In the genomic region with DNA sequence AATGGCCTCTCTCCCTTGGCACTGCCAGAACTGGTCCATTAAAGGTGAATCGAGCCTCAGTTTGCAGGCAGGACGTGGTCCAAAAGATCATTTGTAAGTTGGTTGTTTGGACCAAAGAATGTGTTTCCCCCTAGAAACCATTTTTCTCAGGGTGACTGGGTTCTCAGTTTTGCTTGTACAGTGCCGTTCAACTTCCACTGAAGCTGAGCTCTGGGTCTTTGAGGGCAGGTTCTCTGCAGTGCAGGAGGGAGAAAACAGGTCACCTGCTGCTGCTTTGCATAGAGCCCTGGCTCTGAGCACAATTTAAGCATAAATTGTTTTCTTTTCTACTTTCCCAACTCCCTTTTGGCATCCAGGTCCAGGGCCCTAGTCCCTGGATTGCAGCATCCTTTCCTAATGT, we compare ENCODE assay signal across 10 cellular contexts. TPM values are rescaled to one million over a fixed set of nuclear protein-coding genes. Genes with fewer than 3 reads are reported as not detected.
DNase-seq lines count a peak whose midpoint lies in the region; ATAC-seq and TF ChIP-seq lines count a peak whose summit lies in the region.
"Had no signal": no experiment of that assay in that cellular context is flagged by ENCODE, and none has a peak within 500 bp of the region (broad histone marks: within the 10 kb centered on the region; RNA-seq: fewer than 3 reads in every experiment).

No MANE protein-coding gene starts in this region.

- H3K36me3 Mint-ChIP-seq in activated T-cell treated with anti-CD3 and anti-CD28 coated beads, Interleukin-2, amount 50 U/mL, for 72 hours (ENCODE audit: insufficient read depth in 2 of 2), result peaks cover 2 to 15% of the 10 kb centered on the region in 2 donors
- H3K36me3 Mint-ChIP-seq in naive thymus-derived CD8-positive, alpha-beta T cell, result no peaks in the 10 kb centered on the region

- TF ChIP-seq CTCF in DND-41 (IDR thresholded peaks at IDR 0.05; ENCODE audit: borderline replicate concordance, extremely low read depth, low read length, poor library complexity, severe bottlenecking), result no peak

- no peaks in the 10 kb centered on the region for H3K9me3 Mint-ChIP-seq in activated T-cell treated with anti-CD3 and anti-CD28 coated beads, Interleukin-2, amount 50 U/mL, for 72 hours
- no peaks in the 10 kb centered on the region for H3K9me3 Mint-ChIP-seq in naive thymus-derived CD8-positive, alpha-beta T cell

- H3K79me2 ChIP-seq in DND-41 (ENCODE audit: insufficient read depth, low read length), result no peaks in the 10 kb centered on the region

- H3K9ac ChIP-seq in DND-41 (ENCODE audit: low read depth, low read length), result peak overlapping the region; percentile 16

- H3K36me3 ChIP-seq in DND-41 (ENCODE audit: insufficient read depth, low read length), result no peaks in the 10 kb centered on the region

- H3K4me3 ChIP-seq in DND-41 (ENCODE audit: low read depth in 1 of 2, low read length in 2 of 2), result no peak overlapping the region

- H3K27ac Mint-ChIP-seq in activated T-cell treated with anti-CD3 and anti-CD28 coated beads, Interleukin-2, amount 50 U/mL, for 72 hours, result peak overlapping the region; percentile 99
- H3K27ac Mint-ChIP-seq in naive thymus-derived CD8-positive, alpha-beta T cell, result peak overlapping the region; percentile 88 to 99 (median 98)
- H3K27ac Mint-ChIP-seq: progenitor cell of endocrine pancreas had no signal

- peak overlapping the region; percentile 25 for H3K4me2 ChIP-seq in DND-41 (ENCODE audit: insufficient read depth, low read length)

- POLR2A ChIA-PET in naive thymus-derived CD8-positive, alpha-beta T cell (lab: Charles Lee), result interaction anchor here (1.3 to 5.8 kb wide), 4 partner anchors 9 to 53 kb away, joined by 5 to 53 read pairs (median 26); a partner anchor contains a TSS

- H3K4me3 Mint-ChIP-seq in activated T-cell treated with anti-CD3 and anti-CD28 coated beads, Interleukin-2, amount 50 U/mL, for 72 hours, result peak overlapping the region; percentile 88 to 91
- H3K4me3 Mint-ChIP-seq in naive thymus-derived CD8-positive, alpha-beta T cell, result peak overlapping the region; percentile 16 to 89 (median 83)

- H3K4me1 ChIP-seq in DND-41 (ENCODE audit: insufficient read depth, low read length), result peaks cover 32% of the 10 kb centered on the region

- no peaks in the 10 kb centered on the region for H3K27me3 Mint-ChIP-seq in activated T-cell treated with anti-CD3 and anti-CD28 coated beads, Interleukin-2, amount 50 U/mL, for 72 hours (ENCODE audit: low read depth)
- no peaks in the 10 kb centered on the region for H3K27me3 Mint-ChIP-seq in naive thymus-derived CD8-positive, alpha-beta T cell
- H3K27me3 Mint-ChIP-seq: progenitor cell of endocrine pancreas had no signal

- TF ChIP-seq POLR2A in erythroblast (IDR thresholded peaks at IDR 0.05; ENCODE audit: low read length), result no peak

- peak overlapping the region; percentile 62 for H3K27ac ChIP-seq in DND-41 (ENCODE audit: low read length)

- 0 out of 2 replicates have a peak overlapping the region, but pooled peaks have one; percentile 21 for H2AFZ ChIP-seq in DND-41 (ENCODE audit: low read depth, low read length)

- peak; percentile 36 for ATAC-seq in DND-41 (ENCODE audit: insufficient read depth, low read depth)
- ATAC-seq in GM21619 (IDR thresholded peaks at IDR 0.05; ENCODE audit: unreplicated experiment), result peak; percentile 15
- peak; percentile 63 to 76 for ATAC-seq in activated T-cell treated with anti-CD3 and anti-CD28 coated beads, Interleukin-2, amount 50 U/mL, for 72 hours (replicated peaks in 1 of 2)
- ATAC-seq in naive thymus-derived CD8-positive, alpha-beta T cell, result peak in 1 of 2 donors; percentile 25
- ATAC-seq in HG02981 (IDR thresholded peaks at IDR 0.05; ENCODE audit: unreplicated experiment), result no peak

- no peaks in the 10 kb centered on the region for H4K20me1 ChIP-seq in DND-41 (ENCODE audit: insufficient read depth, low read length)

- DNase-seq in DND-41, result peak; percentile 31
- DNase-seq in activated T-cell treated with anti-CD3 and anti-CD28 coated beads, Interleukin-2, amount 50 U/mL, for 72 hours, result peak; percentile 61 to 72
- DNase-seq in naive thymus-derived CD8-positive, alpha-beta T cell, result no peak
- DNase-seq in NCI-H345 treated with DMSO at 0.1 percent for 48 hours (lab: John Stamatoyannopoulos, UW; ENCODE audit: unreplicated experiment), result no peak
- DNase-seq in erythroblast (lab: John Stamatoyannopoulos, UW), result no peak
- DNase-seq in SKM-1 treated with dmso at 0.1 percent for 144 hours (lab: John Stamatoyannopoulos, UW; ENCODE audit: unreplicated experiment), result no peak
- DNase-seq: NCI-H345 had no signal

- H3K4me1 Mint-ChIP-seq in activated T-cell treated with anti-CD3 and anti-CD28 coated beads, Interleukin-2, amount 50 U/mL, for 72 hours (ENCODE audit: low read depth), result peaks cover 63% of the 10 kb centered on the region
- H3K4me1 Mint-ChIP-seq in naive thymus-derived CD8-positive, alpha-beta T cell, result peaks cover 19 to 64% (median 37%) of the 10 kb centered on the region in 4 donors

- H3K9me3 ChIP-seq in DND-41 (ENCODE audit: insufficient read depth, low read length, severe bottlenecking), result no peaks in the 10 kb centered on the region

- H3K27me3 ChIP-seq in DND-41 (ENCODE audit: insufficient read depth, low read length, poor library complexity), result no peaks in the 10 kb centered on the region

RNA-seq across cellular contexts. Expression of a gene that starts 8.9 kb away (rescaled TPM):
- 100 to 1,000 TPM; 185 to 224 TPM for total RNA-seq in activated T-cell treated with anti-CD3 and anti-CD28 coated beads, Interleukin-2, amount 50 U/mL, for 72 hours
- total RNA-seq in naive thymus-derived CD8-positive, alpha-beta T cell, result 10 to 100 TPM; 72.4 to 72.7 TPM
- 100 to 1,000 TPM in 1 of 3 donors, 10 to 100 TPM in 2; 89.0 to 125 (median 94.6) TPM for polyA plus RNA-seq in naive thymus-derived CD8-positive, alpha-beta T cell

RNA-seq across cellular contexts. Expression of a gene that starts 52.0 kb away (rescaled TPM):
- total RNA-seq in activated T-cell treated with anti-CD3 and anti-CD28 coated beads, Interleukin-2, amount 50 U/mL, for 72 hours, result 1 to 10 TPM; 5.9 to 8.7 TPM
- total RNA-seq in naive thymus-derived CD8-positive, alpha-beta T cell, result 1 to 10 TPM; 6.4 to 6.9 TPM
- 1 to 10 TPM in 2 of 3 donors, under 1 TPM in 1; 0.61 to 2.6 (median 1.5) TPM for polyA plus RNA-seq in naive thymus-derived CD8-positive, alpha-beta T cell

RNA-seq across cellular contexts. Expression of a gene that starts 52.4 kb away (rescaled TPM):
- total RNA-seq in activated T-cell treated with anti-CD3 and anti-CD28 coated beads, Interleukin-2, amount 50 U/mL, for 72 hours, result 10 to 100 TPM; 24.2 to 24.6 TPM
- total RNA-seq in naive thymus-derived CD8-positive, alpha-beta T cell, result 10 to 100 TPM; 12.1 to 15.1 TPM
- polyA plus RNA-seq in naive thymus-derived CD8-positive, alpha-beta T cell, result 10 to 100 TPM; 10.4 to 13.7 (median 12.9) TPM

Comparison
In these comparisons a context has a peak if more than half of its experiments do, and no peak if none do; other contexts are left out.
1. DNase-seq: peak in DND-41 (single experiment) and activated T-cell treated with anti-CD3 and anti-CD28 coated beads, Interleukin-2, amount 50 U/mL, for 72 hours (2 of 2); none in naive thymus-derived CD8-positive, alpha-beta T cell (0 of 10), NCI-H345 treated with DMSO at 0.1 percent for 48 hours (single experiment), erythroblast (0 of 2) and SKM-1 treated with dmso at 0.1 percent for 144 hours (single experiment).